ENCODE assay signal across 1 cellular context in genomic region chr9:124544535-124544934, GRCh38.
TF ChIP-seq lines count a peak whose summit lies in the region.

No MANE protein-coding gene starts in this region.

TF ChIP-seq in HepG2, 621 proteins besides CTCF, POLR2A, EP300 and RAD21:
- TF ChIP-seq ZNF816 (CRISPR knock-in tag; IDR thresholded peaks at IDR 0.05; ENCODE audit: borderline replicate concordance) (no peak), ZNF282 (IDR thresholded peaks at IDR 0.05; ENCODE audit: partially characterized antibody) (no peak), MIER2 (CRISPR knock-in tag; IDR thresholded peaks at IDR 0.05) (no peak), ZNF652 (CRISPR knock-in tag; IDR thresholded peaks at IDR 0.05; ENCODE audit: borderline replicate concordance, low read depth) (peak; percentile 42; the same call in 1 of the 2 replicates)
- TF ChIP-seq, protein P1, sequence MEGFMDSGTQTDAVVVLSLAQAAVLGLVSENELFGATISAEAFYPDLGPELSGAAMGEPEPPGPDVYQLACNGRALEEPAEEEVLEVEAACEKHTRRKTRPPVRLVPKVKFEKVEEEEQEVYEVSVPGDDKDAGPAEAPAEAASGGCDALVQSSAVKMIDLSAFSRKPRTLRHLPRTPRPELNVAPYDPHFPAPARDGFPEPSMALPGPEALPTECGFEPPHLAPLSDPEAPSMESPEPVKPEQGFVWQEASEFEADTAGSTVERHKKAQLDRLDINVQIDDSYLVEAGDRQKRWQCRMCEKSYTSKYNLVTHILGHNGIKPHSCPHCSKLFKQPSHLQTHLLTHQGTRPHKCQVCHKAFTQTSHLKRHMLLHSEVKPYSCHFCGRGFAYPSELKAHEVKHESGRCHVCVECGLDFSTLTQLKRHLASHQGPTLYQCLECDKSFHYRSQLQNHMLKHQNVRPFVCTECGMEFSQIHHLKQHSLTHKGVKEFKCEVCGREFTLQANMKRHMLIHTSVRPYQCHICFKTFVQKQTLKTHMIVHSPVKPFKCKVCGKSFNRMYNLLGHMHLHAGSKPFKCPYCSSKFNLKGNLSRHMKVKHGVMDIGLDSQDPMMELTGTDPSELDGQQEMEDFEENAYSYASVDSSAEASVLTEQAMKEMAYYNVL (CRISPR knock-in tag; IDR thresholded peaks at IDR 0.05; ENCODE audit: borderline replicate concordance) = no peak
- TF ChIP-seq, protein P2, sequence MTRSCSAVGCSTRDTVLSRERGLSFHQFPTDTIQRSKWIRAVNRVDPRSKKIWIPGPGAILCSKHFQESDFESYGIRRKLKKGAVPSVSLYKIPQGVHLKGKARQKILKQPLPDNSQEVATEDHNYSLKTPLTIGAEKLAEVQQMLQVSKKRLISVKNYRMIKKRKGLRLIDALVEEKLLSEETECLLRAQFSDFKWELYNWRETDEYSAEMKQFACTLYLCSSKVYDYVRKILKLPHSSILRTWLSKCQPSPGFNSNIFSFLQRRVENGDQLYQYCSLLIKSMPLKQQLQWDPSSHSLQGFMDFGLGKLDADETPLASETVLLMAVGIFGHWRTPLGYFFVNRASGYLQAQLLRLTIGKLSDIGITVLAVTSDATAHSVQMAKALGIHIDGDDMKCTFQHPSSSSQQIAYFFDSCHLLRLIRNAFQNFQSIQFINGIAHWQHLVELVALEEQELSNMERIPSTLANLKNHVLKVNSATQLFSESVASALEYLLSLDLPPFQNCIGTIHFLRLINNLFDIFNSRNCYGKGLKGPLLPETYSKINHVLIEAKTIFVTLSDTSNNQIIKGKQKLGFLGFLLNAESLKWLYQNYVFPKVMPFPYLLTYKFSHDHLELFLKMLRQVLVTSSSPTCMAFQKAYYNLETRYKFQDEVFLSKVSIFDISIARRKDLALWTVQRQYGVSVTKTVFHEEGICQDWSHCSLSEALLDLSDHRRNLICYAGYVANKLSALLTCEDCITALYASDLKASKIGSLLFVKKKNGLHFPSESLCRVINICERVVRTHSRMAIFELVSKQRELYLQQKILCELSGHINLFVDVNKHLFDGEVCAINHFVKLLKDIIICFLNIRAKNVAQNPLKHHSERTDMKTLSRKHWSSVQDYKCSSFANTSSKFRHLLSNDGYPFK (CRISPR knock-in tag; IDR thresholded peaks at IDR 0.05; ENCODE audit: borderline replicate concordance) = no peak
